ENCODE assay signal across 1 cellular context in genomic region chr1:235093013-235093618, GRCh38.
TF ChIP-seq lines count a peak whose summit lies in the region.

No MANE protein-coding gene starts in this region.

TF ChIP-seq in K562, 482 proteins besides CTCF, POLR2A, EP300 and RAD21 (continues in another document):
- TF ChIP-seq RREB1 (CRISPR knock-in tag; IDR thresholded peaks at IDR 0.05) (no peak), HMGN3 (IDR thresholded peaks at IDR 0.05; ENCODE audit: borderline replicate concordance, extremely low read depth, insufficient read length, low read depth, low read length) (peak; percentile 10), SMC3 (conservative IDR thresholded peaks at IDR 0.05; ENCODE audit: insufficient read depth, low read depth, low read length) (peak; percentile 50), FOXP1 (CRISPR knock-in tag; IDR thresholded peaks at IDR 0.05) (0 out of 2 replicates have a peak, but pooled peaks have one; percentile 23), ZBTB5 (IDR thresholded peaks at IDR 0.05) (no peak), FOXK1 (CRISPR knock-in tag; IDR thresholded peaks at IDR 0.05; ENCODE audit: borderline replicate concordance) (no peak), MYC (IDR thresholded peaks at IDR 0.05; ENCODE audit: low read depth, low read length) (0 out of 2 replicates have a peak, but pooled peaks have one; percentile 8), MYC (CRISPR knock-in tag; IDR thresholded peaks at IDR 0.05; ENCODE audit: borderline replicate concordance, low read depth) (no peak), VEZF1 (CRISPR knock-in tag; IDR thresholded peaks at IDR 0.05) (peak; percentile 8; the same call in 1 of the 2 replicates), SMAD3 (CRISPR knock-in tag; conservative IDR thresholded peaks at IDR 0.05) (no peak), RB1 (IDR thresholded peaks at IDR 0.05; ENCODE audit: low read depth) (peak; percentile 58; the same call in 1 of the 2 replicates), ZNF696 (CRISPR knock-in tag; conservative IDR thresholded peaks at IDR 0.05) (no peak), E2F5 (CRISPR knock-in tag; IDR thresholded peaks at IDR 0.05) (peak; percentile 50; the same call in 1 of the 2 replicates), ZC3H11A (IDR thresholded peaks at IDR 0.05; ENCODE audit: low read depth, low read length) (no peak), CBX3 (IDR thresholded peaks at IDR 0.05; ENCODE audit: borderline replicate concordance in 1 of 2, low read length in 2 of 2) (no peak), ESRRB (CRISPR knock-in tag; IDR thresholded peaks at IDR 0.05; ENCODE audit: borderline replicate concordance) (no peak), NR2C2 (CRISPR knock-in tag; IDR thresholded peaks at IDR 0.05) (0 out of 2 replicates have a peak, but pooled peaks have one; percentile 6), NR2C2 (tag; IDR thresholded peaks at IDR 0.05) (no peak), DEAF1 (CRISPR knock-in tag; IDR thresholded peaks at IDR 0.05) (peak; percentile 69)
- TF ChIP-seq, protein P1, sequence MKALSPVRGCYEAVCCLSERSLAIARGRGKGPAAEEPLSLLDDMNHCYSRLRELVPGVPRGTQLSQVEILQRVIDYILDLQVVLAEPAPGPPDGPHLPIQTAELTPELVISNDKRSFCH (CRISPR knock-in tag; IDR thresholded peaks at IDR 0.05) = no peak
- TF ChIP-seq, protein P1 (tag; IDR thresholded peaks at IDR 0.05) = 0 out of 2 replicates have a peak, but pooled peaks have one; percentile 38
- TF ChIP-seq, protein P2, sequence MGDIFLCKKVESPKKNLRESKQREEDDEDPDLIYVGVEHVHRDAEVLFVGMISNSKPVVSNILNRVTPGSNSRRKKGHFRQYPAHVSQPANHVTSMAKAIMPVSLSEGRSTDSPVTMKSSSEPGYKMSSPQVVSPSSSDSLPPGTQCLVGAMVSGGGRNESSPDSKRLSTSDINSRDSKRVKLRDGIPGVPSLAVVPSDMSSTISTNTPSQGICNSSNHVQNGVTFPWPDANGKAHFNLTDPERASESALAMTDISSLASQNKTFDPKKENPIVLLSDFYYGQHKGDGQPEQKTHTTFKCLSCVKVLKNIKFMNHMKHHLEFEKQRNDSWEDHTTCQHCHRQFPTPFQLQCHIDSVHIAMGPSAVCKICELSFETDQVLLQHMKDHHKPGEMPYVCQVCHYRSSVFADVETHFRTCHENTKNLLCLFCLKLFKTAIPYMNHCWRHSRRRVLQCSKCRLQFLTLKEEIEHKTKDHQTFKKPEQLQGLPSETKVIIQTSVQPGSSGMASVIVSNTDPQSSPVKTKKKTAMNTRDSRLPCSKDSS (IDR thresholded peaks at IDR 0.05; ENCODE audit: low read depth, partially characterized antibody) = no peak
- TF ChIP-seq, protein P3, sequence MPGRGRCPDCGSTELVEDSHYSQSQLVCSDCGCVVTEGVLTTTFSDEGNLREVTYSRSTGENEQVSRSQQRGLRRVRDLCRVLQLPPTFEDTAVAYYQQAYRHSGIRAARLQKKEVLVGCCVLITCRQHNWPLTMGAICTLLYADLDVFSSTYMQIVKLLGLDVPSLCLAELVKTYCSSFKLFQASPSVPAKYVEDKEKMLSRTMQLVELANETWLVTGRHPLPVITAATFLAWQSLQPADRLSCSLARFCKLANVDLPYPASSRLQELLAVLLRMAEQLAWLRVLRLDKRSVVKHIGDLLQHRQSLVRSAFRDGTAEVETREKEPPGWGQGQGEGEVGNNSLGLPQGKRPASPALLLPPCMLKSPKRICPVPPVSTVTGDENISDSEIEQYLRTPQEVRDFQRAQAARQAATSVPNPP (IDR thresholded peaks at IDR 0.05; ENCODE audit: borderline replicate concordance, insufficient read depth, insufficient read length) = no peak
- TF ChIP-seq, protein P4, sequence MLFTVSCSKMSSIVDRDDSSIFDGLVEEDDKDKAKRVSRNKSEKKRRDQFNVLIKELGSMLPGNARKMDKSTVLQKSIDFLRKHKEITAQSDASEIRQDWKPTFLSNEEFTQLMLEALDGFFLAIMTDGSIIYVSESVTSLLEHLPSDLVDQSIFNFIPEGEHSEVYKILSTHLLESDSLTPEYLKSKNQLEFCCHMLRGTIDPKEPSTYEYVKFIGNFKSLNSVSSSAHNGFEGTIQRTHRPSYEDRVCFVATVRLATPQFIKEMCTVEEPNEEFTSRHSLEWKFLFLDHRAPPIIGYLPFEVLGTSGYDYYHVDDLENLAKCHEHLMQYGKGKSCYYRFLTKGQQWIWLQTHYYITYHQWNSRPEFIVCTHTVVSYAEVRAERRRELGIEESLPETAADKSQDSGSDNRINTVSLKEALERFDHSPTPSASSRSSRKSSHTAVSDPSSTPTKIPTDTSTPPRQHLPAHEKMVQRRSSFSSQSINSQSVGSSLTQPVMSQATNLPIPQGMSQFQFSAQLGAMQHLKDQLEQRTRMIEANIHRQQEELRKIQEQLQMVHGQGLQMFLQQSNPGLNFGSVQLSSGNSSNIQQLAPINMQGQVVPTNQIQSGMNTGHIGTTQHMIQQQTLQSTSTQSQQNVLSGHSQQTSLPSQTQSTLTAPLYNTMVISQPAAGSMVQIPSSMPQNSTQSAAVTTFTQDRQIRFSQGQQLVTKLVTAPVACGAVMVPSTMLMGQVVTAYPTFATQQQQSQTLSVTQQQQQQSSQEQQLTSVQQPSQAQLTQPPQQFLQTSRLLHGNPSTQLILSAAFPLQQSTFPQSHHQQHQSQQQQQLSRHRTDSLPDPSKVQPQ (CRISPR knock-in tag; IDR thresholded peaks at IDR 0.05; ENCODE audit: borderline replicate concordance) = no peak
- TF ChIP-seq, protein P5, sequence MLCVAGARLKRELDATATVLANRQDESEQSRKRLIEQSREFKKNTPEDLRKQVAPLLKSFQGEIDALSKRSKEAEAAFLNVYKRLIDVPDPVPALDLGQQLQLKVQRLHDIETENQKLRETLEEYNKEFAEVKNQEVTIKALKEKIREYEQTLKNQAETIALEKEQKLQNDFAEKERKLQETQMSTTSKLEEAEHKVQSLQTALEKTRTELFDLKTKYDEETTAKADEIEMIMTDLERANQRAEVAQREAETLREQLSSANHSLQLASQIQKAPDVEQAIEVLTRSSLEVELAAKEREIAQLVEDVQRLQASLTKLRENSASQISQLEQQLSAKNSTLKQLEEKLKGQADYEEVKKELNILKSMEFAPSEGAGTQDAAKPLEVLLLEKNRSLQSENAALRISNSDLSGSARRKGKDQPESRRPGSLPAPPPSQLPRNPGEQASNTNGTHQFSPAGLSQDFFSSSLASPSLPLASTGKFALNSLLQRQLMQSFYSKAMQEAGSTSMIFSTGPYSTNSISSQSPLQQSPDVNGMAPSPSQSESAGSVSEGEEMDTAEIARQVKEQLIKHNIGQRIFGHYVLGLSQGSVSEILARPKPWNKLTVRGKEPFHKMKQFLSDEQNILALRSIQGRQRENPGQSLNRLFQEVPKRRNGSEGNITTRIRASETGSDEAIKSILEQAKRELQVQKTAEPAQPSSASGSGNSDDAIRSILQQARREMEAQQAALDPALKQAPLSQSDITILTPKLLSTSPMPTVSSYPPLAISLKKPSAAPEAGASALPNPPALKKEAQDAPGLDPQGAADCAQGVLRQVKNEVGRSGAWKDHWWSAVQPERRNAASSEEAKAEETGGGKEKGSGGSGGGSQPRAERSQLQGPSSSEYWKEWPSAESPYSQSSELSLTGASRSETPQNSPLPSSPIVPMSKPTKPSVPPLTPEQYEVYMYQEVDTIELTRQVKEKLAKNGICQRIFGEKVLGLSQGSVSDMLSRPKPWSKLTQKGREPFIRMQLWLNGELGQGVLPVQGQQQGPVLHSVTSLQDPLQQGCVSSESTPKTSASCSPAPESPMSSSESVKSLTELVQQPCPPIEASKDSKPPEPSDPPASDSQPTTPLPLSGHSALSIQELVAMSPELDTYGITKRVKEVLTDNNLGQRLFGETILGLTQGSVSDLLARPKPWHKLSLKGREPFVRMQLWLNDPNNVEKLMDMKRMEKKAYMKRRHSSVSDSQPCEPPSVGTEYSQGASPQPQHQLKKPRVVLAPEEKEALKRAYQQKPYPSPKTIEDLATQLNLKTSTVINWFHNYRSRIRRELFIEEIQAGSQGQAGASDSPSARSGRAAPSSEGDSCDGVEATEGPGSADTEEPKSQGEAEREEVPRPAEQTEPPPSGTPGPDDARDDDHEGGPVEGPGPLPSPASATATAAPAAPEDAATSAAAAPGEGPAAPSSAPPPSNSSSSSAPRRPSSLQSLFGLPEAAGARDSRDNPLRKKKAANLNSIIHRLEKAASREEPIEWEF (CRISPR knock-in tag; IDR thresholded peaks at IDR 0.05) = no peak
